Comparison of ENCODE assay signal across 26 cellular contexts in the genomic region with DNA sequence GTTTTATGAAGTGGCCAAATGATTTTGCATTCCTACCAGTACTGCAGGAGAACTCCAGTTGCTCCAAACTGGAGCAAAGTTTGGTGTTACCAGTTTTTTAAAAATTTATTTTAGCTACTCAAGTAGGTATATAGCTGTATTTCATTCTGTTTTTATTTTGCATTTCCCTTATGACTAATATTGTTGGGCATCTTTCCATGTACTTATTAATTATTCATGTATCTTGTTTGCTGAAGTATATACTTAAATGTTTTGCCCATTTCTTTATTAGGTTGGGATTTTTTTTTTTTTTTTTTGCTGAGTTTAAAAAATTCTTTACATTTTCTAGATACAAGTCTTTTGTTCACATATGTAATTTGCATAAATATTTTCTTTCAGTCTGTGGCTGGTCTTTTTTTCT.
"Had no signal": no experiment of that assay in that cellular context is flagged by ENCODE, and none has a peak within 500 bp of the region (broad histone marks: within the 10 kb centered on the region; RNA-seq: fewer than 3 reads in every experiment).

No MANE protein-coding gene starts in this region.

- H3K27ac ChIP-seq: left ventricle myocardium inferior, ovary, prostate gland, skin epidermis, stomach, thoracic aorta, tibial artery, upper lobe of right lung had no signal

- H3K9me3 ChIP-seq: left ventricle myocardium inferior, ovary, prostate gland, stomach, thoracic aorta, tibial artery, upper lobe of right lung had no signal

- FAIRE-seq: urothelium cell line had no signal

- H3K4me3 ChIP-seq: left ventricle myocardium inferior, lung, ovary, prostate gland, skin epidermis, stomach, thoracic aorta, tibial artery, upper lobe of right lung had no signal

- H3K4me1 ChIP-seq: left ventricle myocardium inferior, prostate gland, stomach, tibial artery, upper lobe of right lung had no signal

- H3K36me3 ChIP-seq: left ventricle myocardium inferior, ovary, prostate gland, stomach, thoracic aorta, tibial artery, upper lobe of right lung had no signal

- DNase-seq: islet precursor cell; left ventricle myocardium inferior; mesendoderm; naive B cell; natural killer cell; nephron progenitor cell; ovary; posterior cingulate gyrus; retina; right cardiac atrium; stimulated activated CD4-positive, alpha-beta T cell treated with anti-CD3 and anti-CD28 coated beads, Interleukin-12 subunit alpha, Interleukin-12 subunit beta, amount 100 ng/mL, for 4 hours; stimulated activated CD4-positive, alpha-beta T cell treated with anti-CD3 and anti-CD28 coated beads, Interleukin-15, amount 100 ng/mL, for 24 hours; stimulated activated CD4-positive, alpha-beta T cell treated with anti-CD3 and anti-CD28 coated beads, Interleukin-2, amount 100 ng/mL, for 24 hours; stimulated activated CD4-positive, alpha-beta T cell treated with anti-CD3 and anti-CD28 coated beads, Interleukin-4, amount 100 ng/mL, for 1 hour; stimulated activated naive B cell treated with anti-CD40 and anti-IgM and Interleukin-4, amounts not matched to agents 10 μg/mL and 1 μg/mL and 100 μg/mL, for 72 hours; stimulated activated naive CD8-positive, alpha-beta T cell treated with anti-CD3 and anti-CD28 coated beads, Interleukin-15, Interleukin-2, amounts not matched to agents 100 U/mL and 50 U/mL, for 24 hours; stomach; tibial artery; trophoblast cell; upper lobe of right lung had no signal

- ATAC-seq: natural killer cell; right cardiac atrium; sciatic nerve; stimulated activated naive B cell treated with anti-CD40 and anti-IgM and Interleukin-4, amounts not matched to agents 10 μg/mL and 1 μg/mL and 100 μg/mL, for 72 hours; stimulated activated naive CD8-positive, alpha-beta T cell treated with anti-CD3 and anti-CD28 coated beads, Interleukin-15, Interleukin-2, amounts not matched to agents 100 U/mL and 50 U/mL, for 24 hours; upper lobe of right lung had no signal

- H3K27me3 ChIP-seq: ovary, stomach, tibial artery, upper lobe of right lung had no signal
